24 cellular contexts compared by ENCODE assay signal in genomic region chr5:138659121-138659520, GRCh38.
"Had no signal": no experiment of that assay in that cellular context is flagged by ENCODE, and none has a peak within 500 bp of the region (broad histone marks: within the 10 kb centered on the region; RNA-seq: fewer than 3 reads in every experiment).

No MANE protein-coding gene starts in this region.

- H3K27ac Mint-ChIP-seq: activated CD4-positive, alpha-beta T cell treated with anti-CD3 and anti-CD28 coated beads, Interleukin-2, amount 10 ng/mL, durations not matched to agents 7 days and 5 days; activated CD8-positive, alpha-beta T cell treated with anti-CD3 and anti-CD28 coated beads, Interleukin-2, amount 10 ng/mL, durations not matched to agents 7 days and 5 days; natural killer cell treated with Interleukin-12 subunit alpha and Interleukin-12 subunit beta and Interleukin-15 and Interleukin-18, amount 100 ng/mL, for 72 hours; stimulated activated naive B cell treated with anti-CD40 and anti-IgM and Interleukin-4, amounts not matched to agents 10 μg/mL and 1 μg/mL and 100 μg/mL, for 72 hours; T-helper 2 cell treated with Interferon-gamma antibody and Interleukin-4, amounts not matched to agents 5 μg/mL and 100 μg/mL, for 36 hours had no signal

- H3K27ac ChIP-seq: body of pancreas, foreskin keratinocyte, left lung, pancreas, right lobe of liver, upper lobe of right lung, VCaP had no signal

- H3K27me3 ChIP-seq: body of pancreas, foreskin keratinocyte, pancreas, right lobe of liver, upper lobe of right lung had no signal

- H3K9me3 Mint-ChIP-seq: activated CD4-positive, alpha-beta T cell treated with anti-CD3 and anti-CD28 coated beads, Interleukin-2, amount 10 ng/mL, durations not matched to agents 7 days and 5 days; natural killer cell treated with Interleukin-12 subunit alpha and Interleukin-12 subunit beta and Interleukin-15 and Interleukin-18, amount 100 ng/mL, for 72 hours; T-helper 2 cell treated with Interferon-gamma antibody and Interleukin-4, amounts not matched to agents 5 μg/mL and 100 μg/mL, for 36 hours had no signal

- H3K4me1 ChIP-seq: body of pancreas, pancreas, right lobe of liver had no signal

- H3K36me3 ChIP-seq: left lung, pancreas, right lobe of liver, upper lobe of right lung had no signal

- H3K9me3 ChIP-seq: body of pancreas, left lung, pancreas, right lobe of liver, upper lobe of right lung had no signal

- H3K4me2 ChIP-seq: smooth muscle cell had no signal

- DNase-seq: activated CD4-positive, alpha-beta T cell treated with anti-CD3 and anti-CD28 coated beads, Interleukin-2, amount 10 ng/mL, durations not matched to agents 7 days and 5 days; activated CD4-positive, CD25-positive, alpha-beta regulatory T cell treated with anti-CD3 and anti-CD28 coated beads, Interleukin-2, amount 50 U/mL, for 72 hours; activated CD8-positive, alpha-beta T cell treated with anti-CD3 and anti-CD28 coated beads, Interleukin-2, amount 10 ng/mL, durations not matched to agents 7 days and 5 days; activated naive CD4-positive, alpha-beta T cell treated with anti-CD3 and anti-CD28 coated beads, Interleukin-2, amount 50 U/mL, for 16 hours; activated T-cell treated with anti-CD3 and anti-CD28 coated beads, Interleukin-2, amount 50 U/mL, for 4 hours; anterior cingulate cortex; central memory CD4-positive, alpha-beta T cell; effector memory CD4-positive, alpha-beta T cell; foreskin keratinocyte; mammary epithelial cell; midbrain; stimulated activated CD4-positive, alpha-beta T cell treated with anti-CD3 and anti-CD28 coated beads, Interleukin-15, amount 100 ng/mL, for 24 hours; stimulated activated CD4-positive, alpha-beta T cell treated with anti-CD3 and anti-CD28 coated beads, Interleukin-2, amount 100 ng/mL, for 48 hours; stimulated activated CD8-positive, alpha-beta memory T cell treated with anti-CD3 and anti-CD28 coated beads, Interleukin-4, amount 100 ng/mL, for 48 hours; stimulated activated naive B cell treated with anti-CD40 and anti-IgM and Interleukin-4, amounts not matched to agents 10 μg/mL and 1 μg/mL and 100 μg/mL, for 72 hours; upper lobe of right lung had no signal

- H3K4me3 Mint-ChIP-seq: activated CD4-positive, alpha-beta T cell treated with anti-CD3 and anti-CD28 coated beads, Interleukin-2, amount 10 ng/mL, durations not matched to agents 7 days and 5 days; activated CD8-positive, alpha-beta T cell treated with anti-CD3 and anti-CD28 coated beads, Interleukin-2, amount 10 ng/mL, durations not matched to agents 7 days and 5 days; activated T-cell treated with anti-CD3 and anti-CD28 coated beads, Interleukin-2, amount 50 U/mL, for 4 hours; natural killer cell treated with Interleukin-12 subunit alpha and Interleukin-12 subunit beta and Interleukin-15 and Interleukin-18, amount 100 ng/mL, for 72 hours; stimulated activated naive B cell treated with anti-CD40 and anti-IgM and Interleukin-4, amounts not matched to agents 10 μg/mL and 1 μg/mL and 100 μg/mL, for 72 hours; T-helper 2 cell treated with Interferon-gamma antibody and Interleukin-4, amounts not matched to agents 5 μg/mL and 100 μg/mL, for 36 hours had no signal

- H3K4me3 ChIP-seq: body of pancreas, left lung, pancreas, right lobe of liver, smooth muscle cell, upper lobe of right lung had no signal

- H3K36me3 Mint-ChIP-seq: stimulated activated naive B cell treated with anti-CD40 and anti-IgM and Interleukin-4, amounts not matched to agents 10 μg/mL and 1 μg/mL and 100 μg/mL, for 72 hours had no signal
